Comparison of ENCODE assay signal across 17 cellular contexts in the genomic region with DNA sequence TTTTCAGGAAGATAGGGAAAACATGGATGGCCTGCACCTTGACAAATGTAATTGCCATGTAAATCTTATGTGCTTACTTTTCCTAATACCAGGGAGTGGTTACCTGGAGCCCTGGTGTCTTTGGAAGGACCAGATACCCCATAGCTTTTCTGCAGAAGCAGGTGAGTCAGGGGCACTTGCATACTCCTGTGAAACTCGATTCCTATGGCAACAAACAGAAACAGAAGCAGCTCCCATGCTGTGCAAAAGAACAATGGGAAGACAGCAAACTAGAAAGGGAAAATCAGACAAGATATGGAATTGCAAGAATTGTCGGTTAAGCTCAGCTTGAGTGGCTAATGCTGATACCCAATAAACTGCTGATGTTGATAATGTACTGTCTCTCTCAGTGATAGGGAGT.
"Had no signal": no experiment of that assay in that cellular context is flagged by ENCODE, and none has a peak within 500 bp of the region (broad histone marks: within the 10 kb centered on the region; RNA-seq: fewer than 3 reads in every experiment).

No MANE protein-coding gene starts in this region.

- H3K27ac Mint-ChIP-seq: activated T-cell treated with anti-CD3 and anti-CD28 coated beads, Interleukin-2, amount 50 U/mL, for 72 hours; stimulated activated naive CD8-positive, alpha-beta T cell treated with anti-CD3 and anti-CD28 coated beads, Interleukin-15, amount 100 ng/mL, for 72 hours had no signal

- H3K9me3 ChIP-seq: ascending aorta, heart left ventricle, neutrophil, sigmoid colon had no signal

- H3K27me3 Mint-ChIP-seq: activated CD8-positive, alpha-beta T cell treated with anti-CD3 and anti-CD28 coated beads for 36 hours; effector memory CD8-positive, alpha-beta T cell; stimulated activated naive CD8-positive, alpha-beta T cell treated with anti-CD3 and anti-CD28 coated beads, Interleukin-15, amount 100 ng/mL, for 72 hours had no signal

- H3K4me3 ChIP-seq: ascending aorta, heart left ventricle, sigmoid colon, spleen had no signal

- H3K9me3 Mint-ChIP-seq: activated CD8-positive, alpha-beta T cell treated with anti-CD3 and anti-CD28 coated beads for 36 hours; activated T-cell treated with anti-CD3 and anti-CD28 coated beads, Interleukin-2, amount 50 U/mL, for 72 hours; effector memory CD8-positive, alpha-beta T cell; stimulated activated naive CD8-positive, alpha-beta T cell treated with anti-CD3 and anti-CD28 coated beads, Interleukin-15, amount 100 ng/mL, for 72 hours had no signal

- H3K27me3 ChIP-seq: ascending aorta, heart left ventricle, neutrophil, sigmoid colon, spleen had no signal

- ATAC-seq: activated CD8-positive, alpha-beta T cell treated with anti-CD3 and anti-CD28 coated beads for 36 hours; activated T-cell treated with anti-CD3 and anti-CD28 coated beads, Interleukin-2, amount 50 U/mL, for 72 hours; effector memory CD8-positive, alpha-beta T cell; heart left ventricle; left lobe of liver; stimulated activated naive CD8-positive, alpha-beta T cell treated with anti-CD3 and anti-CD28 coated beads, Interleukin-15, amount 100 ng/mL, for 72 hours had no signal

- H3K4me1 ChIP-seq: ascending aorta, parathyroid adenoma, sigmoid colon had no signal

- H2AFZ ChIP-seq: parathyroid adenoma had no signal

- H3K4me3 Mint-ChIP-seq: activated CD8-positive, alpha-beta T cell treated with anti-CD3 and anti-CD28 coated beads for 36 hours; activated T-cell treated with anti-CD3 and anti-CD28 coated beads, Interleukin-2, amount 50 U/mL, for 72 hours; stimulated activated naive CD8-positive, alpha-beta T cell treated with anti-CD3 and anti-CD28 coated beads, Interleukin-15, amount 100 ng/mL, for 72 hours had no signal

- H3K9ac ChIP-seq: parathyroid adenoma had no signal

- H3K79me2 ChIP-seq: parathyroid adenoma had no signal

- DNase-seq: activated CD4-positive, alpha-beta T cell treated with anti-CD3 and anti-CD28 coated beads for 48 hours; activated CD8-positive, alpha-beta memory T cell treated with anti-CD3 and anti-CD28 coated beads, Interleukin-2, amount 50 U/mL, for 4 hours; activated CD8-positive, alpha-beta T cell treated with anti-CD3 and anti-CD28 coated beads for 36 hours; activated T-cell treated with anti-CD3 and anti-CD28 coated beads, Interleukin-2, amount 50 U/mL, for 72 hours; dermis blood vessel endothelial cell; effector memory CD8-positive, alpha-beta T cell; heart left ventricle; islet precursor cell; sigmoid colon; spleen; stimulated activated naive CD8-positive, alpha-beta T cell treated with anti-CD3 and anti-CD28 coated beads, Interleukin-15, amount 100 ng/mL, for 72 hours had no signal

- H3K27ac ChIP-seq: ascending aorta, epithelial cell of prostate, heart left ventricle, neutrophil, parathyroid adenoma, sigmoid colon, VCaP had no signal

- H3K36me3 ChIP-seq: ascending aorta, heart left ventricle, neutrophil, sigmoid colon, spleen had no signal
